1 cellular context compared by ENCODE assay signal in genomic region chr11:59802639-59803176, GRCh38.
A peak's percentile ranks its signal among the peaks of the same experiment; 100 is the strongest.
TF ChIP-seq lines count a peak whose summit lies in the region.

No MANE protein-coding gene starts in this region.

TF ChIP-seq in endothelial cell of umbilical vein, 7 proteins besides CTCF, POLR2A, EP300 and RAD21:
- TF ChIP-seq, protein P1, sequence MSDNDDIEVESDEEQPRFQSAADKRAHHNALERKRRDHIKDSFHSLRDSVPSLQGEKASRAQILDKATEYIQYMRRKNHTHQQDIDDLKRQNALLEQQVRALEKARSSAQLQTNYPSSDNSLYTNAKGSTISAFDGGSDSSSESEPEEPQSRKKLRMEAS (IDR thresholded peaks at IDR 0.05; ENCODE audit: insufficient read depth, insufficient read length): peak; percentile 63
- no peak for TF ChIP-seq EZH2 (IDR thresholded peaks at IDR 0.05; ENCODE audit: borderline replicate concordance, low read depth, low read length, severe bottlenecking)
TF ChIP-seq in endothelial cell of umbilical vein: peak in this region for 1.
